Comparison of ENCODE assay signal across 2 cellular contexts in genomic region chr11:130202818-130203671, GRCh38.
TF ChIP-seq lines count a peak whose summit lies in the region.

No MANE protein-coding gene starts in this region.

TF ChIP-seq in HepG2, 621 proteins besides CTCF, POLR2A, EP300 and RAD21:
- no peak for TF ChIP-seq ZBTB40 (IDR thresholded peaks at IDR 0.05)
- TF ChIP-seq ZBTB40 (CRISPR knock-in tag; IDR thresholded peaks at IDR 0.05), result no peak
- no peak for TF ChIP-seq CEBPB (IDR thresholded peaks at IDR 0.05; ENCODE audit: borderline replicate concordance, low read depth, low read length)
- no peak for TF ChIP-seq HDAC1 (CRISPR knock-in tag; IDR thresholded peaks at IDR 0.05)
- no peak for TF ChIP-seq XRCC5 (optimal IDR thresholded peaks at IDR 0.05; ENCODE audit: low read length)
- TF ChIP-seq ERF (CRISPR knock-in tag; IDR thresholded peaks at IDR 0.05), result no peak
- no peak for TF ChIP-seq GATA4 (IDR thresholded peaks at IDR 0.05; ENCODE audit: borderline replicate concordance, low read depth)
- TF ChIP-seq ZBTB42 (CRISPR knock-in tag; IDR thresholded peaks at IDR 0.05), result no peak
- TF ChIP-seq, protein P1, sequence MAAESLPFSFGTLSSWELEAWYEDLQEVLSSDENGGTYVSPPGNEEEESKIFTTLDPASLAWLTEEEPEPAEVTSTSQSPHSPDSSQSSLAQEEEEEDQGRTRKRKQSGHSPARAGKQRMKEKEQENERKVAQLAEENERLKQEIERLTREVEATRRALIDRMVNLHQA (CRISPR knock-in tag; IDR thresholded peaks at IDR 0.05), result no peak
- TF ChIP-seq ARNT2 (CRISPR knock-in tag; IDR thresholded peaks at IDR 0.05; ENCODE audit: low read depth), result no peak
- TF ChIP-seq NR3C1 (CRISPR knock-in tag; IDR thresholded peaks at IDR 0.05), result no peak
- no peak for TF ChIP-seq RFX1 (IDR thresholded peaks at IDR 0.05)
- TF ChIP-seq SRSF9 (IDR thresholded peaks at IDR 0.05; ENCODE audit: borderline replicate concordance, insufficient read depth, low read depth, low read length, poor library complexity, severe bottlenecking), result no peak
- TF ChIP-seq EEA1 (CRISPR knock-in tag; IDR thresholded peaks at IDR 0.05; ENCODE audit: borderline replicate concordance), result no peak
- no peak for TF ChIP-seq ZNF7 (CRISPR knock-in tag; IDR thresholded peaks at IDR 0.05)
- TF ChIP-seq ZNF460 (CRISPR knock-in tag; IDR thresholded peaks at IDR 0.05; ENCODE audit: borderline replicate concordance), result no peak
- TF ChIP-seq GRHL1 (CRISPR knock-in tag; conservative IDR thresholded peaks at IDR 0.05), result no peak
- no peak for TF ChIP-seq ZNF567 (CRISPR knock-in tag; IDR thresholded peaks at IDR 0.05; ENCODE audit: borderline replicate concordance)

TF ChIP-seq in SK-N-SH, 30 proteins besides CTCF, POLR2A, EP300 and RAD21:
- TF ChIP-seq SMC3 (IDR thresholded peaks at IDR 0.05; ENCODE audit: low read depth, low read length) (no peak), FOSL2 (IDR thresholded peaks at IDR 0.05; ENCODE audit: borderline replicate concordance, low read depth) (no peak), SIN3A (IDR thresholded peaks at IDR 0.05; ENCODE audit: borderline replicate concordance, low read depth, low read length) (no peak), FOXM1 (IDR thresholded peaks at IDR 0.05; ENCODE audit: low read depth) (no peak), TAF1 (IDR thresholded peaks at IDR 0.05; ENCODE audit: borderline replicate concordance, low read depth, low read length) (no peak), RCOR1 (IDR thresholded peaks at IDR 0.05; ENCODE audit: low read length) (no peak), ZBTB33 (IDR thresholded peaks at IDR 0.05; ENCODE audit: borderline replicate concordance, low read depth) (no peak), USF1 (IDR thresholded peaks at IDR 0.05; ENCODE audit: borderline replicate concordance, low read depth) (no peak), POLR2AphosphoS5 (IDR thresholded peaks at IDR 0.05; ENCODE audit: low read depth, low read length) (no peak), GATA2 (CRISPR knock-in tag; IDR thresholded peaks at IDR 0.05) (no peak)
- TF ChIP-seq, protein P2, sequence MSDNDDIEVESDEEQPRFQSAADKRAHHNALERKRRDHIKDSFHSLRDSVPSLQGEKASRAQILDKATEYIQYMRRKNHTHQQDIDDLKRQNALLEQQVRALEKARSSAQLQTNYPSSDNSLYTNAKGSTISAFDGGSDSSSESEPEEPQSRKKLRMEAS (IDR thresholded peaks at IDR 0.05; ENCODE audit: low read depth), result no peak
